ENCODE assay signal across 25 cellular contexts in genomic region chr13:113937073-113937472, GRCh38. TPM values are rescaled to one million over a fixed set of nuclear protein-coding genes. Genes with fewer than 3 reads are reported as not detected.
DNase-seq lines count a peak whose midpoint lies in the region; ATAC-seq, FAIRE-seq and TF ChIP-seq lines count a peak whose summit lies in the region.
"Had no signal": no experiment of that assay in that cellular context is flagged by ENCODE, and none has a peak within 500 bp of the region (broad histone marks: within the 10 kb centered on the region; RNA-seq: fewer than 3 reads in every experiment).

No MANE protein-coding gene starts in this region.

- no peaks in the 10 kb centered on the region for H3K36me3 ChIP-seq in kidney (ENCODE audit: control insufficient read depth in 1 of 2, insufficient read depth in 2 of 2, low read length in 2 of 2)
- H3K36me3 ChIP-seq: SJSA1 had no signal

- H3K27ac Mint-ChIP-seq in natural killer cell treated with Interleukin-12 subunit alpha and Interleukin-12 subunit beta and Interleukin-15 and Interleukin-18, amount 100 ng/mL, for 72 hours: no peak overlapping the region
- no peak overlapping the region for H3K27ac Mint-ChIP-seq in natural killer cell
- H3K27ac Mint-ChIP-seq: B cell; CD4-positive, alpha-beta T cell had no signal

- TF ChIP-seq CTCF in natural killer cell (IDR thresholded peaks at IDR 0.05) (no peak), kidney (IDR thresholded peaks at IDR 0.05; ENCODE audit: borderline replicate concordance, extremely low read depth, insufficient read depth) (no peak)

- no peak for FAIRE-seq in kidney (lab: Jason Lieb, UNC)
- FAIRE-seq: A549, GM12891 had no signal

- no peaks in the 10 kb centered on the region for H3K9me3 Mint-ChIP-seq in natural killer cell treated with Interleukin-12 subunit alpha and Interleukin-12 subunit beta and Interleukin-15 and Interleukin-18, amount 100 ng/mL, for 72 hours
- H3K9me3 Mint-ChIP-seq in natural killer cell: no peaks in the 10 kb centered on the region
- H3K9me3 Mint-ChIP-seq: CD4-positive, alpha-beta T cell had no signal

- H3K27ac ChIP-seq in kidney (ENCODE audit: low read depth in 2 of 2, low read length in 2 of 2): no peak overlapping the region
- H3K27ac ChIP-seq: A549, KMS-11, SJSA1 had no signal

- DNase-seq in natural killer cell treated with Interleukin-12 subunit alpha and Interleukin-12 subunit beta and Interleukin-15 and Interleukin-18, amount 100 ng/mL, for 72 hours (ENCODE audit: low spot score): peak; percentile 42
- no peak for DNase-seq in natural killer cell
- DNase-seq in kidney: peak; percentile 27
- DNase-seq in posterior vena cava (ENCODE audit: low spot score): peak; percentile 53
- DNase-seq in activated CD8-positive, alpha-beta memory T cell treated with anti-CD3 and anti-CD28 coated beads for 24 hours: no peak
- no peak for DNase-seq in mucosa of gallbladder (ENCODE audit: low spot score)
- DNase-seq: Caco-2; CD4-positive, alpha-beta T cell; DMS 273 treated with DMSO at 0.1 percent for 48 hours; IMR-90; NCI-H1105; NCI-H146; NCI-H2029; NCI-H226; NCI-H510A treated with DMSO at 0.1 percent for 48 hours; NCI-H774 had no signal

- H3K9ac ChIP-seq in kidney (ENCODE audit: low read length in 2 of 2): no peak overlapping the region
- H3K9ac ChIP-seq: KMS-11 had no signal

- H3K4me3 ChIP-seq in kidney (ENCODE audit: low read length in 2 of 2): no peak overlapping the region
- H3K4me3 ChIP-seq: A549, SJSA1 had no signal

- H3K36me3 Mint-ChIP-seq in natural killer cell treated with Interleukin-12 subunit alpha and Interleukin-12 subunit beta and Interleukin-15 and Interleukin-18, amount 100 ng/mL, for 72 hours: no peaks in the 10 kb centered on the region
- H3K36me3 Mint-ChIP-seq in natural killer cell: no peaks in the 10 kb centered on the region

- H3K9me3 ChIP-seq in kidney (ENCODE audit: control insufficient read depth in 1 of 2, low read length in 2 of 2): no peaks in the 10 kb centered on the region
- H3K9me3 ChIP-seq: A549, Caco-2, SJSA1 had no signal

- H3K4me3 Mint-ChIP-seq in natural killer cell treated with Interleukin-12 subunit alpha and Interleukin-12 subunit beta and Interleukin-15 and Interleukin-18, amount 100 ng/mL, for 72 hours: no peak overlapping the region
- no peak overlapping the region for H3K4me3 Mint-ChIP-seq in natural killer cell
- H3K4me3 Mint-ChIP-seq: B cell; CD4-positive, alpha-beta T cell had no signal

- peaks cover 0 to 3% of the 10 kb centered on the region in 2 donors for H3K27me3 Mint-ChIP-seq in natural killer cell treated with Interleukin-12 subunit alpha and Interleukin-12 subunit beta and Interleukin-15 and Interleukin-18, amount 100 ng/mL, for 72 hours
- H3K27me3 Mint-ChIP-seq in natural killer cell (ENCODE audit: low read depth in 2 of 2): peaks cover 0 to 3% of the 10 kb centered on the region in 2 donors
- H3K27me3 Mint-ChIP-seq: CD4-positive, alpha-beta T cell had no signal

- intact Hi-C loops in natural killer cell (cut with micrococcal nuclease): no loop called here
- intact Hi-C loops in kidney (cut with DNase I): no loop called here
- intact Hi-C loops in posterior vena cava (cut with DNase I): loop anchor here in 1 of 2 donors (5.0 kb wide), 1 partner anchor 120 kb away; no protein-coding TSS in a partner anchor

- no peaks in the 10 kb centered on the region for H3K4me1 ChIP-seq in kidney (ENCODE audit: control insufficient read depth in 1 of 2, insufficient read depth in 1 of 2, low read depth in 1 of 2, low read length in 2 of 2)
- H3K4me1 ChIP-seq: A549 had no signal

- peaks cover 0 to 7% of the 10 kb centered on the region in 2 donors for H3K4me1 Mint-ChIP-seq in natural killer cell treated with Interleukin-12 subunit alpha and Interleukin-12 subunit beta and Interleukin-15 and Interleukin-18, amount 100 ng/mL, for 72 hours (ENCODE audit: low read depth in 2 of 2)
- H3K4me1 Mint-ChIP-seq in natural killer cell: peaks cover 0 to 18% of the 10 kb centered on the region in 2 donors
- H3K4me1 Mint-ChIP-seq: B cell had no signal

- ATAC-seq in natural killer cell treated with Interleukin-12 subunit alpha and Interleukin-12 subunit beta and Interleukin-15 and Interleukin-18, amount 100 ng/mL, for 72 hours: no peak
- ATAC-seq in natural killer cell (no peak), GM19328 (IDR thresholded peaks at IDR 0.05; ENCODE audit: unreplicated experiment) (no peak)
- ATAC-seq: A549, Panc1 had no signal

RNA-seq across cellular contexts. Expression of gene C13orf46, which starts 36.8 kb away (rescaled TPM):
- total RNA-seq in natural killer cell treated with Interleukin-12 subunit alpha and Interleukin-12 subunit beta and Interleukin-15 and Interleukin-18, amount 100 ng/mL, for 72 hours: 1 to 10 TPM in 1 of 2 donors, under 1 TPM in 1; 0.64 to 1.4 TPM
- total RNA-seq in natural killer cell (10 to 100 TPM; 21.1 to 23.9 (median 23.5) TPM), kidney (1.1 TPM), posterior vena cava (1 to 10 TPM; 1.2 to 1.9 TPM), mucosa of gallbladder (11.8 TPM)
- polyA plus RNA-seq in kidney (ENCODE audit: insufficient read depth, low read depth, low replicate concordance): not detected
- total RNA-seq: Caco-2, G401, H4, SJSA1 had no signal

Comparison
In these comparisons a context has a peak if more than half of its experiments do, and no peak if none do; other contexts are left out.
1. DNase-seq: peak in natural killer cell treated with Interleukin-12 subunit alpha and Interleukin-12 subunit beta and Interleukin-15 and Interleukin-18, amount 100 ng/mL, for 72 hours (single experiment), kidney (single experiment) and posterior vena cava (single experiment); none in natural killer cell (single experiment), activated CD8-positive, alpha-beta memory T cell treated with anti-CD3 and anti-CD28 coated beads for 24 hours (single experiment) and mucosa of gallbladder (single experiment).